Comparison of ENCODE assay signal across 1 cellular context in the genomic region with DNA sequence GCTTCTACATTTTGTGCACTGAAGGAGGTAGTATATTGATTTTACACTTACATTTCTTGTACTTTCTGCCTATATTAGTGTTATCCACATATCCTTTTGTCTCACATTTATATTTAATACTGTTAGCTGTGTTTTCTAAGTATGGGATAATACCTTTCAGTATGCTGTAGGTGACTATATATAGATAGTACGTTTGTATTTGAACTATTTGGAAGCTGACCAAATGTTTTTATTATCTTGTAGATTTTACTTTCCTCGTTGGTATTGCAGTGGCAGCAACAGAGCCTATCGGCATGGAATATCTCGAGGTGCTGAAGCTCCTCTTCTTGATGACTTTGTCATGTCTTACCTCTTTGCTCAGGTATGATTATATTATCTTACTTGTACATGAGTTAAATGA.
TF ChIP-seq lines count a peak whose summit lies in the region.

No MANE protein-coding gene starts in this region.

TF ChIP-seq in GM12878, 131 proteins besides CTCF, POLR2A, EP300 and RAD21 (continued from another document):
- TF ChIP-seq HSF1 (IDR thresholded peaks at IDR 0.05; ENCODE audit: low read depth, low read length) (no peak), SREBF2 (IDR thresholded peaks at IDR 0.05; ENCODE audit: low read length) (no peak), CREB1 (IDR thresholded peaks at IDR 0.05; ENCODE audit: low read depth) (no peak), DPF2 (IDR thresholded peaks at IDR 0.05) (no peak), TCF7 (IDR thresholded peaks at IDR 0.05; ENCODE audit: borderline replicate concordance) (no peak), RB1 (IDR thresholded peaks at IDR 0.05; ENCODE audit: borderline replicate concordance) (no peak), RELA (IDR thresholded peaks at IDR 0.05; ENCODE audit: borderline replicate concordance, partially characterized antibody) (no peak), JUNB (IDR thresholded peaks at IDR 0.05) (no peak), LARP7 (IDR thresholded peaks at IDR 0.05) (no peak), KDM1A (IDR thresholded peaks at IDR 0.05; ENCODE audit: borderline replicate concordance) (no peak), TCF12 (IDR thresholded peaks at IDR 0.05; ENCODE audit: low read depth, low read length) (no peak), HDGF (IDR thresholded peaks at IDR 0.05) (no peak), YBX1 (IDR thresholded peaks at IDR 0.05) (no peak)
TF ChIP-seq in GM12878: peak in this region for 0.
